Comparison of ENCODE assay signal across 8 cellular contexts in the genomic region with DNA sequence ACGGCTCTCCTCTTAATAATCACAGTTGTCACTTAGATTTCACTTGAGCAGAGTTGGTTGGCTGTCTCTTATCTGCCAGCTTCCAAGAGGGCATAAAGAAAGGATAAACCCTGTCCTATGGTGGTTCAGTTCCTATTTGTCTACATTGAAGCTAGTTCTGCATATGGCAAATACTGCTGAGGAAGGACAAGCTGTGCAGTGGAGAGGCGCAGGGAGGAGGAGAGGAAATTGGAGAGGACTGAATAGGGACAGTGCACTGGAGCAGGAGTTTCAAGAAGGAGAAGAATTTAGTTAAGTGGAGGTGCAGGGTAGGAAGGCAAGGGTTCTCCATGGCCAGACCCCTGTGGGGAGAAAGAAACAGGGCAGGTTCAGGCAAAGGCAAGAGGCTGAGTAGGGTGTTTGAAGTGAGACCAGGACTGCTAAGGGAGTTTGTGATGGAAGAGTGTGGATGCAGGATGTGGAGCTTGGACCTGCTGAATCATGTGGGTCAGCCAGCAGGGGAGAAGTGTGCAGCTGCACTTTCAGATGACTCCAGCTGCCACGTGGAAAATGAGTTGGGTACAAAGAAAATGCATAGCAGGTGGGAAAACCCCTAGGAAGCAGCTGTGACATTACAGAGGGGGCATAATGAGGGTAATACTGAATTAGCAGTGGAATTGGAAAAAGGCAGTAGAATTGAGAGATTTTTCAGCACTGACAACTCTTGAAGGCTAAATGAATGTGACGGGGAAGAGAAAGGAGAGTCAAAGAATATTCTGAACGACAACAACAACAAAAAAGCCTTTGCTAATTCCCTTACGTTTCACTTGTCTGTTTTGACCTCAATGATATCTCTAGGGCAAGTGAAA.
DNase-seq lines count a peak whose midpoint lies in the region; ATAC-seq and TF ChIP-seq lines count a peak whose summit lies in the region.

No MANE protein-coding gene starts in this region.

- no peak for TF ChIP-seq CTCF in GM23338 (conservative IDR thresholded peaks at IDR 0.05; ENCODE audit: low read depth in 2 of 2)
- no peak for TF ChIP-seq CTCF in glutamatergic neuron (IDR thresholded peaks at IDR 0.05; ENCODE audit: partially characterized antibody, unreplicated experiment)

- H3K4me2 ChIP-seq in GM23338, result no peak overlapping the region

- H3K9me3 Mint-ChIP-seq in GM23338 (no peaks in the 10 kb centered on the region), glutamatergic neuron (ENCODE audit: unreplicated experiment) (peaks cover 7% of the 10 kb centered on the region)

- peaks cover 19% of the 10 kb centered on the region for H3K4me1 ChIP-seq in GM23338 (ENCODE audit: insufficient read depth)

- no peaks in the 10 kb centered on the region for H3K36me3 ChIP-seq in GM23338 (ENCODE audit: insufficient read depth)

- no peak overlapping the region for H2AFZ ChIP-seq in GM23338

- H3K27ac ChIP-seq in GM23338 (ENCODE audit: low read depth), result 0 out of 2 replicates have a peak overlapping the region, but pooled peaks have one; percentile 3

- H3K79me2 ChIP-seq in GM23338 (replicated peaks; ENCODE audit: insufficient read depth), result no peaks in the 10 kb centered on the region

- H3K27ac Mint-ChIP-seq in GM23338 (no peak overlapping the region), glutamatergic neuron (ENCODE audit: unreplicated experiment) (peak overlapping the region; percentile 48)

- no peaks in the 10 kb centered on the region for H3F3A ChIP-seq in GM23338 (replicated peaks; ENCODE audit: low read depth)

- peaks cover 6% of the 10 kb centered on the region; the same call in 1 of the 2 replicates for H3K9me2 ChIP-seq in GM23338 (ENCODE audit: insufficient read depth)

- H3K4me3 Mint-ChIP-seq in GM23338, result no peak overlapping the region
- peak overlapping the region; percentile 27 for H3K4me3 Mint-ChIP-seq in glutamatergic neuron (ENCODE audit: unreplicated experiment)

- peaks cover 24% of the 10 kb centered on the region for H3K4me1 Mint-ChIP-seq in GM23338
- H3K4me1 Mint-ChIP-seq in glutamatergic neuron (ENCODE audit: low read depth, unreplicated experiment), result peaks cover 8% of the 10 kb centered on the region

- peaks cover 6% of the 10 kb centered on the region for H3K27me3 Mint-ChIP-seq in GM23338 (ENCODE audit: insufficient read depth, low read depth, poor library complexity)
- peaks cover 4% of the 10 kb centered on the region for H3K27me3 Mint-ChIP-seq in glutamatergic neuron (ENCODE audit: unreplicated experiment)

- H4K20me1 ChIP-seq in GM23338 (replicated peaks; ENCODE audit: insufficient read depth), result no peaks in the 10 kb centered on the region

- H3K27me3 ChIP-seq in GM23338 (ENCODE audit: insufficient read depth), result no peaks in the 10 kb centered on the region

- peaks cover 10% of the 10 kb centered on the region; the same call in 1 of the 3 replicates for H3K36me3 Mint-ChIP-seq in GM23338 (ENCODE audit: low read depth)
- H3K36me3 Mint-ChIP-seq in glutamatergic neuron (ENCODE audit: unreplicated experiment), result no peaks in the 10 kb centered on the region

- DNase-seq in A172 (ENCODE audit: low spot score), result peak; percentile 78
- DNase-seq in GM23338 (ENCODE audit: low spot score), result no peak
- peak; percentile 94 for DNase-seq in NCI-H748 (lab: John Stamatoyannopoulos, UW; ENCODE audit: unreplicated experiment)
- DNase-seq in glutamatergic neuron, result no peak
- no peak for DNase-seq in Ammon's horn (ENCODE audit: low spot score)
- DNase-seq in activated CD4-positive, alpha-beta T cell treated with anti-CD3 and anti-CD28 coated beads for 4 hours, result no peak
- DNase-seq in CD1c-positive myeloid dendritic cell (ENCODE audit: extremely low spot score), result no peak

- ATAC-seq in GM23338, result peak; percentile 19
- no peak for ATAC-seq in GM21825 (IDR thresholded peaks at IDR 0.05; ENCODE audit: unreplicated experiment)

- no peak overlapping the region for H3K4me3 ChIP-seq in GM23338

TF ChIP-seq in GM23338, 12 proteins besides CTCF, POLR2A, EP300 and RAD21 (continues in another document):
- TF ChIP-seq JUNB (IDR thresholded peaks at IDR 0.05; ENCODE audit: unreplicated experiment) (no peak), ZNF331 (CRISPR knock-in tag; IDR thresholded peaks at IDR 0.05; ENCODE audit: low read depth) (no peak), EZH2phosphoT487 (IDR thresholded peaks at IDR 0.05; ENCODE audit: unreplicated experiment) (no peak), POLR2AphosphoS5 (IDR thresholded peaks at IDR 0.05; ENCODE audit: low read depth) (no peak), STAT1 (IDR thresholded peaks at IDR 0.05; ENCODE audit: unreplicated experiment) (no peak), CREB1 (CRISPR knock-in tag; IDR thresholded peaks at IDR 0.05; ENCODE audit: low read depth) (no peak), NANOG (IDR thresholded peaks at IDR 0.05; ENCODE audit: borderline replicate concordance) (no peak), ETS1 (IDR thresholded peaks at IDR 0.05) (no peak), EZH2 (IDR thresholded peaks at IDR 0.05; ENCODE audit: low read depth, unreplicated experiment) (no peak)
- TF ChIP-seq, protein P1, sequence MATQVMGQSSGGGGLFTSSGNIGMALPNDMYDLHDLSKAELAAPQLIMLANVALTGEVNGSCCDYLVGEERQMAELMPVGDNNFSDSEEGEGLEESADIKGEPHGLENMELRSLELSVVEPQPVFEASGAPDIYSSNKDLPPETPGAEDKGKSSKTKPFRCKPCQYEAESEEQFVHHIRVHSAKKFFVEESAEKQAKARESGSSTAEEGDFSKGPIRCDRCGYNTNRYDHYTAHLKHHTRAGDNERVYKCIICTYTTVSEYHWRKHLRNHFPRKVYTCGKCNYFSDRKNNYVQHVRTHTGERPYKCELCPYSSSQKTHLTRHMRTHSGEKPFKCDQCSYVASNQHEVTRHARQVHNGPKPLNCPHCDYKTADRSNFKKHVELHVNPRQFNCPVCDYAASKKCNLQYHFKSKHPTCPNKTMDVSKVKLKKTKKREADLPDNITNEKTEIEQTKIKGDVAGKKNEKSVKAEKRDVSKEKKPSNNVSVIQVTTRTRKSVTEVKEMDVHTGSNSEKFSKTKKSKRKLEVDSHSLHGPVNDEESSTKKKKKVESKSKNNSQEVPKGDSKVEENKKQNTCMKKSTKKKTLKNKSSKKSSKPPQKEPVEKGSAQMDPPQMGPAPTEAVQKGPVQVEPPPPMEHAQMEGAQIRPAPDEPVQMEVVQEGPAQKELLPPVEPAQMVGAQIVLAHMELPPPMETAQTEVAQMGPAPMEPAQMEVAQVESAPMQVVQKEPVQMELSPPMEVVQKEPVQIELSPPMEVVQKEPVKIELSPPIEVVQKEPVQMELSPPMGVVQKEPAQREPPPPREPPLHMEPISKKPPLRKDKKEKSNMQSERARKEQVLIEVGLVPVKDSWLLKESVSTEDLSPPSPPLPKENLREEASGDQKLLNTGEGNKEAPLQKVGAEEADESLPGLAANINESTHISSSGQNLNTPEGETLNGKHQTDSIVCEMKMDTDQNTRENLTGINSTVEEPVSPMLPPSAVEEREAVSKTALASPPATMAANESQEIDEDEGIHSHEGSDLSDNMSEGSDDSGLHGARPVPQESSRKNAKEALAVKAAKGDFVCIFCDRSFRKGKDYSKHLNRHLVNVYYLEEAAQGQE (IDR thresholded peaks at IDR 0.05; ENCODE audit: unreplicated experiment), result no peak

Comparison
In these comparisons a context has a peak if more than half of its experiments do, and no peak if none do; other contexts are left out.
1. DNase-seq: peak in A172 (single experiment) and NCI-H748 (single experiment); none in GM23338 (single experiment), glutamatergic neuron (single experiment), Ammon's horn (single experiment), activated CD4-positive, alpha-beta T cell treated with anti-CD3 and anti-CD28 coated beads for 4 hours (0 of 2) and CD1c-positive myeloid dendritic cell (single experiment).